In genomic region chr3:149678365-149678948, GRCh38 we compare ENCODE assay signal across 19 cellular contexts. TPM values are rescaled to one million over a fixed set of nuclear protein-coding genes. Genes with fewer than 3 reads are reported as not detected.
DNase-seq lines count a peak whose midpoint lies in the region; ATAC-seq, FAIRE-seq and TF ChIP-seq lines count a peak whose summit lies in the region.
"Had no signal": no experiment of that assay in that cellular context is flagged by ENCODE, and none has a peak within 500 bp of the region (broad histone marks: within the 10 kb centered on the region; RNA-seq: fewer than 3 reads in every experiment).

No MANE protein-coding gene starts in this region.

- TF ChIP-seq RAD21 in Ishikawa (IDR thresholded peaks at IDR 0.05; ENCODE audit: low read depth) = no peak

- no peaks in the 10 kb centered on the region for H3K36me3 ChIP-seq in mucosa of descending colon (ENCODE audit: low read depth)
- no peaks in the 10 kb centered on the region for H3K36me3 ChIP-seq in small intestine (ENCODE audit: control insufficient read depth in 2 of 2, insufficient read depth in 2 of 2, low read length in 2 of 2)
- H3K36me3 ChIP-seq: transverse colon had no signal

- FAIRE-seq in small intestine (lab: Jason Lieb, UNC) = no peak
- FAIRE-seq: frontal cortex, K562 had no signal

- TF ChIP-seq EP300 in Ishikawa (IDR thresholded peaks at IDR 0.05; ENCODE audit: borderline replicate concordance) = no peak

- no peak overlapping the region for H3K27ac ChIP-seq in small intestine (ENCODE audit: low read depth in 1 of 2, low read length in 1 of 2)
- H3K27ac ChIP-seq: transverse colon had no signal

- DNase-seq in EH (ENCODE audit: low read depth) = peak; percentile 12
- peak; percentile 98 for DNase-seq in RPMI7951 (ENCODE audit: low read depth)
- DNase-seq in kidney tubule cell (ENCODE audit: low spot score) = peak; percentile 57
- DNase-seq in mesenteric fat pad (ENCODE audit: low spot score) = no peak
- no peak for DNase-seq in mucosa of descending colon
- DNase-seq in small intestine = no peak
- no peak for DNase-seq in activated CD4-positive, alpha-beta T cell treated with anti-CD3 and anti-CD28 coated beads for 4 hours
- DNase-seq: amygdala; DMS79; naive thymus-derived CD4-positive, alpha-beta T cell; NCI-H524 treated with DMSO at 0.1 percent for 48 hours; RPMI8226; stimulated activated naive CD4-positive, alpha-beta T cell; T-cell; transverse colon had no signal

- no peaks in the 10 kb centered on the region for H3K9me3 ChIP-seq in mucosa of descending colon
- H3K9me3 ChIP-seq in small intestine (ENCODE audit: control insufficient read depth, low read depth) = no peaks in the 10 kb centered on the region
- H3K9me3 ChIP-seq: transverse colon had no signal

- no peak overlapping the region for H3K4me3 ChIP-seq in mucosa of descending colon
- H3K4me3 ChIP-seq in small intestine (ENCODE audit: low read depth in 1 of 2, low read length in 2 of 2) = no peak overlapping the region
- H3K4me3 ChIP-seq: K562, transverse colon had no signal

- no peak for ATAC-seq in mucosa of descending colon
- ATAC-seq: K562; naive thymus-derived CD4-positive, alpha-beta T cell; T-cell; WTC11 had no signal

- H3K4me1 ChIP-seq in mucosa of descending colon (ENCODE audit: low read depth) = no peaks in the 10 kb centered on the region
- no peaks in the 10 kb centered on the region for H3K4me1 ChIP-seq in small intestine (ENCODE audit: control insufficient read depth in 2 of 2, insufficient read depth in 1 of 2, low read depth in 1 of 2, low read length in 1 of 2)
- H3K4me1 ChIP-seq: transverse colon had no signal

- intact Hi-C loops in mucosa of descending colon (cut with DNase I, micrococcal nuclease) = no loop called here

- WGBS in small intestine, 3 donors = 83 to 91% (median 88%) methylated on average over 7 of the region's 7 CpGs

- no peaks in the 10 kb centered on the region for H3K27me3 ChIP-seq in small intestine (ENCODE audit: control insufficient read depth in 2 of 2, insufficient read depth in 2 of 2, low read length in 2 of 2)
- H3K27me3 ChIP-seq: transverse colon had no signal

- no peak for TF ChIP-seq CTCF in mucosa of descending colon (IDR thresholded peaks at IDR 0.05)

TF ChIP-seq in Ishikawa, 13 proteins besides CTCF, POLR2A, EP300 and RAD21:
- TF ChIP-seq REST (IDR thresholded peaks at IDR 0.05; ENCODE audit: low read depth) (peak; percentile 60), MAX (IDR thresholded peaks at IDR 0.05) (no peak), TEAD4 (IDR thresholded peaks at IDR 0.05) (no peak), CREB1 (IDR thresholded peaks at IDR 0.05; ENCODE audit: low read depth) (no peak)

RNA-seq across cellular contexts. Expression of gene WWTR1, which starts 20.6 kb away (rescaled TPM):
- 103 and 107 TPM in 2 replicates for total RNA-seq in RPMI7951 (2014; rRNA removed; shearing (Covaris generic))
- total RNA-seq in mesenteric fat pad (65.9 TPM), mucosa of descending colon (100 to 1,000 TPM in 1 of 3 donors, 10 to 100 TPM in 2; 11.6 to 217 (median 20.7) TPM)
- 10 to 100 TPM in 2 of 3 donors, 1 to 10 TPM in 1; 2.0 to 18.2 (median 11.9) TPM for polyA plus RNA-seq in small intestine

Comparison
In these comparisons a context has a peak if more than half of its experiments do, and no peak if none do; other contexts are left out.
1. DNase-seq: peak in EH (single experiment), RPMI7951 (single experiment) and kidney tubule cell (single experiment); none in mesenteric fat pad (single experiment), mucosa of descending colon (0 of 3), small intestine (single experiment) and activated CD4-positive, alpha-beta T cell treated with anti-CD3 and anti-CD28 coated beads for 4 hours (0 of 2).